In genomic region chr10:9825491-9826018, GRCh38 we compare ENCODE assay signal across 1 cellular context.
TF ChIP-seq lines count a peak whose summit lies in the region.

No MANE protein-coding gene starts in this region.

TF ChIP-seq in WTC11, 78 proteins besides CTCF, POLR2A, EP300 and RAD21 (continued from another document):
- TF ChIP-seq TP53 (CRISPR knock-in tag; IDR thresholded peaks at IDR 0.05) (no peak), E2F4 (CRISPR knock-in tag; IDR thresholded peaks at IDR 0.05; ENCODE audit: borderline replicate concordance, low read depth) (no peak), SP1 (CRISPR knock-in tag; conservative IDR thresholded peaks at IDR 0.05) (no peak), AR (CRISPR knock-in tag; IDR thresholded peaks at IDR 0.05) (no peak), USF2 (CRISPR knock-in tag; IDR thresholded peaks at IDR 0.05) (no peak), ZNF219 (CRISPR knock-in tag; IDR thresholded peaks at IDR 0.05; ENCODE audit: borderline replicate concordance) (no peak), ZNF425 (CRISPR knock-in tag; conservative IDR thresholded peaks at IDR 0.05) (no peak), ZNF671 (CRISPR knock-in tag; IDR thresholded peaks at IDR 0.05) (no peak), IRF2 (CRISPR knock-in tag; IDR thresholded peaks at IDR 0.05; ENCODE audit: borderline replicate concordance, low read depth) (no peak)
TF ChIP-seq in WTC11: peak in this region for 0.
